In the genomic region with DNA sequence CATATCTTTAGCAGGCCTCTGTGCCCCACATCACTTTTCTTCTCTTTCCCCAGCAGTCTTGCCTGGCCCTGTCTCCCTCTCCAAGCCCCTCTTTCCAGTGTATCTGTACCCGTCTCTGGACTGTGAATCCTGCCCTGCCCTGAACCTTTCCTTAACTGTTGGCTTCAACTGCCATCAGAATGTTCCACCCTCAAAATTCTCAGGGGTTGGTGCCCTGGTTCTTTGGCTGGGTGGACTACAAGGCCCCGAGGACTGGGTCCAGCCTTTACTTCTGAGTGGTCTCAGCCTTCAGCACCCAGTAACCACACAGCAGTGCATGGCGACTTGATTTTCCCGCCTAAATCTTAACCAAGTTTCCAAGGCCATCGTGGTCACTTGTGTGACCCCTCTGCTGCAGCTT, we compare ENCODE assay signal across 19 cellular contexts.
"Had no signal": no experiment of that assay in that cellular context is flagged by ENCODE, and none has a peak within 500 bp of the region (broad histone marks: within the 10 kb centered on the region; RNA-seq: fewer than 3 reads in every experiment).

No MANE protein-coding gene starts in this region.

- H3K36me3 ChIP-seq: esophagus squamous epithelium, gastrocnemius medialis, heart right ventricle, left lung, lower lobe of right lung had no signal

- H3K9me3 ChIP-seq: esophagus squamous epithelium, gastrocnemius medialis, heart right ventricle, left lung, lower lobe of right lung, mucosa of descending colon had no signal

- H3K4me1 ChIP-seq: gastrocnemius medialis, left lung, lower lobe of right lung had no signal

- ATAC-seq: gastrocnemius medialis, heart right ventricle, left cardiac atrium, left lung, left ventricle myocardium superior, lower lobe of right lung, mucosa of descending colon had no signal

- H3K4me3 ChIP-seq: coronary artery, dorsolateral prefrontal cortex, esophagus squamous epithelium, gastrocnemius medialis, heart right ventricle, left lung, lower lobe of right lung, mucosa of descending colon had no signal

- H3K27me3 ChIP-seq: esophagus squamous epithelium, gastrocnemius medialis, left lung had no signal

- H3K27ac ChIP-seq: coronary artery, dorsolateral prefrontal cortex, esophagus squamous epithelium, gastrocnemius medialis, heart right ventricle, left lung, lower lobe of right lung had no signal

- DNase-seq: dermis blood vessel endothelial cell; dorsolateral prefrontal cortex; effector CD4-positive, alpha-beta T cell; effector memory CD4-positive, alpha-beta T cell; esophagus squamous epithelium; foreskin fibroblast; foreskin melanocyte; gastrocnemius medialis; glutamatergic neuron; heart right ventricle; hippocampal formation; left cardiac atrium; left lung; left ventricle myocardium superior; lower lobe of right lung; mesenchymal stem cell; mucosa of descending colon; naive B cell had no signal
